In genomic region chr4:122249357-122249756, GRCh38 we compare ENCODE assay signal across 35 cellular contexts.
"Had no signal": no experiment of that assay in that cellular context is flagged by ENCODE, and none has a peak within 500 bp of the region (broad histone marks: within the 10 kb centered on the region; RNA-seq: fewer than 3 reads in every experiment).

No MANE protein-coding gene starts in this region.

- H3K9ac ChIP-seq: KMS-11 had no signal

- H3K27ac ChIP-seq: KMS-11 had no signal

- H3K27me3 ChIP-seq: MG63 had no signal

- DNase-seq: Karpas-422, Kasumi-1, MG63, MM.1S, MV-4-11, NCI-H1048, NCI-H1092, NCI-H1092 treated with DMSO at 0.1 percent for 48 hours, NCI-H1105, NCI-H1105 treated with DMSO at 0.1 percent for 48 hours, NCI-H1417, NCI-H1417 treated with DMSO at 0.1 percent for 48 hours, NCI-H1436, NCI-H1436 treated with DMSO at 0.1 percent for 48 hours, NCI-H146, NCI-H1694, NCI-H1694 treated with DMSO at 0.1 percent for 48 hours, NCI-H187, NCI-H187 treated with DMSO at 0.1 percent for 48 hours, NCI-H1930, NCI-H2029, NCI-H2029 treated with DMSO at 0.1 percent for 48 hours, NCI-H2081, NCI-H2081 treated with DMSO at 0.1 percent for 48 hours, NCI-H2171, NCI-H2171 treated with DMSO at 0.1 percent for 48 hours, NCI-H2227 treated with DMSO at 0.1 percent for 48 hours, NCI-H226, NCI-H345, NCI-H446, NCI-H446 treated with DMSO at 0.1 percent for 48 hours, NCI-H510A, NCI-H510A treated with DMSO at 0.1 percent for 48 hours, NCI-H524 had no signal

- H3K4me3 ChIP-seq: MG63 had no signal

- H3K4me2 ChIP-seq: KMS-11 had no signal

- H3K9me3 ChIP-seq: MG63 had no signal
